Comparison of ENCODE assay signal across 21 cellular contexts in the genomic region with DNA sequence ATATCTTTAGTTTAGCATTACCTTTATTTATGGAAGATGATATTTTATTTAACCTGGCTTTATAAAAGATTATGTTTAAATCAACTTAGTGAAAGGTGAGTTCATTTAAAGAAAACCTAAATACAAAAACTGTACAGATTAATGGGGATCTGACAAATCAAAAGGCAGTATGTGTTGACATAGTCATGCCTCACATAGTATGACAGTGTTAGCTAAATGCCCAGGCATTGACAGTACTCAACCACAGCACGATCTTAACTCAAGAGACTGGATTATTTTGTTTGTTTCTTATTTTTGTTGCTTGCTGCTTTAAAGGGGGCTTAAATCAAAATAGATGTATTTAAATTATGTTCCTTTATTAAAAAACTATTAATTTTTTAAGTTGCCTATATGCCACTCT.
"Had no signal": no experiment of that assay in that cellular context is flagged by ENCODE, and none has a peak within 500 bp of the region (broad histone marks: within the 10 kb centered on the region; RNA-seq: fewer than 3 reads in every experiment).

No MANE protein-coding gene starts in this region.

- DNase-seq: activated CD4-positive, alpha-beta T cell treated with anti-CD3 and anti-CD28 coated beads for 48 hours; activated CD4-positive, alpha-beta T cell treated with anti-CD3 and anti-CD28 coated beads, Interleukin-2, amount 50 U/mL, for 4 hours; activated CD4-positive, CD25-positive, alpha-beta regulatory T cell treated with anti-CD3 and anti-CD28 coated beads, Interleukin-2, amount 50 U/mL, for 72 hours; activated CD8-positive, alpha-beta T cell treated with anti-CD3 and anti-CD28 coated beads, Interleukin-2, amount 10 ng/mL, durations not matched to agents 7 days and 5 days; activated effector memory CD4-positive, alpha-beta T cell treated with Interleukin-2 at 50 U/mL for 16 hours; activated naive CD4-positive, alpha-beta T cell treated with Interleukin-2 at 50 U/mL for 16 hours; activated naive CD8-positive, alpha-beta T cell treated with anti-CD3 and anti-CD28 coated beads, Interleukin-2, amount 50 U/mL, for 24 hours; activated T-cell treated with anti-CD3 and anti-CD28 coated beads, Interleukin-2, amount 50 U/mL, for 24 hours; amniotic stem cell; body of pancreas; central memory CD4-positive, alpha-beta T cell; MG63; NCI-H1105; NCI-H1436; NCI-H1694 treated with DMSO at 0.1 percent for 48 hours; NCI-H2171 treated with DMSO at 0.1 percent for 48 hours; NCI-H226; NCI-H524 treated with DMSO at 0.1 percent for 48 hours; SIG-M5; T-helper 17 cell; T-helper 9 cell had no signal
